In the genomic region with DNA sequence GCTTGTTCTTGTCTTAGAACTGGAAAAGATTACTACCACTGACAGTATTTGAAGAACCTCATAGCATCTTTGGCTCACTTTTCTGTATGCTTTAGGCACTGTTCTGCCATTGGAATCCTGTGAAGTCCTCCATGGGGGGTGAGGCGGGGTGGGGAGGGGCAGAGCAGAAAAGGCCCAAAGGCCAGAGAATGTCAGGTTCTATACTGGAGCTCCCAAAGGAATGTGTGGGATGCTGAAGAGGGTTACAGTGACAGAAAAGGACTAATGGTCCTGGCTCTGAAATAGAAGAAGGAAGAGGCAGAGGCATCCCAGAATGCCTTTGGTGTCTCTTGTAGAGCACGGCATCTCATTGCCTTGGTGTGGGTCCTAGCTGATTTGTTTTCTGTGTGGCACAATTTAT, we compare ENCODE assay signal across 36 cellular contexts.
A peak's percentile ranks its signal among the peaks of the same experiment; 100 is the strongest.
DNase-seq lines count a peak whose midpoint lies in the region; ATAC-seq and TF ChIP-seq lines count a peak whose summit lies in the region.
"Had no signal": no experiment of that assay in that cellular context is flagged by ENCODE, and none has a peak within 500 bp of the region (broad histone marks: within the 10 kb centered on the region; RNA-seq: fewer than 3 reads in every experiment).

No MANE protein-coding gene starts in this region.

- no peak overlapping the region for H3K9ac ChIP-seq in neural progenitor cell
- H3K9ac ChIP-seq: BLaER1 had no signal

- no peaks in the 10 kb centered on the region for H3K9me2 ChIP-seq in GM23338 (ENCODE audit: insufficient read depth)

- H3K4me3 ChIP-seq in GM23338 (no peak overlapping the region), neural progenitor cell (no peak overlapping the region)
- H3K4me3 ChIP-seq: BLaER1, dorsolateral prefrontal cortex, esophagus squamous epithelium, heart left ventricle, psoas muscle, thyroid gland had no signal

- H3K4me1 Mint-ChIP-seq in activated T-cell treated with anti-CD3 and anti-CD28 coated beads, Interleukin-2, amount 50 U/mL, for 72 hours (ENCODE audit: low read depth) = peaks cover 54% of the 10 kb centered on the region
- H3K4me1 Mint-ChIP-seq in GM23338 (peaks cover 34% of the 10 kb centered on the region), neural progenitor cell (peaks cover 12% of the 10 kb centered on the region)
- peaks cover 46% of the 10 kb centered on the region for H3K4me1 Mint-ChIP-seq in activated naive CD8-positive, alpha-beta T cell treated with anti-CD3 and anti-CD28 coated beads, Interleukin-2, amount 10 ng/mL, durations not matched to agents 7 days and 5 days

- POLR2A ChIA-PET in activated naive CD8-positive, alpha-beta T cell treated with anti-CD3 and anti-CD28 coated beads, Interleukin-2, amount 10 ng/mL, durations not matched to agents 7 days and 5 days (lab: Charles Lee) = interaction anchor here (0.6 to 0.9 kb wide), 3 partner anchors 10 to 120 kb away, joined by 3 read pairs; no protein-coding TSS in a partner anchor

- no peaks in the 10 kb centered on the region for H3K9me3 Mint-ChIP-seq in activated T-cell treated with anti-CD3 and anti-CD28 coated beads, Interleukin-2, amount 50 U/mL, for 72 hours
- H3K9me3 Mint-ChIP-seq in GM23338 (no peaks in the 10 kb centered on the region), neural progenitor cell (no peaks in the 10 kb centered on the region)
- H3K9me3 Mint-ChIP-seq in activated naive CD8-positive, alpha-beta T cell treated with anti-CD3 and anti-CD28 coated beads, Interleukin-2, amount 10 ng/mL, durations not matched to agents 7 days and 5 days = peaks cover 3% of the 10 kb centered on the region
- H3K9me3 Mint-ChIP-seq: T-helper 2 cell treated with Interferon-gamma antibody and Interleukin-4, amounts not matched to agents 5 μg/mL and 100 μg/mL, for 36 hours had no signal

- H3K4me3 Mint-ChIP-seq in activated T-cell treated with anti-CD3 and anti-CD28 coated beads, Interleukin-2, amount 50 U/mL, for 72 hours = no peak overlapping the region
- H3K4me3 Mint-ChIP-seq in GM23338 (no peak overlapping the region), neural progenitor cell (no peak overlapping the region)
- no peak overlapping the region for H3K4me3 Mint-ChIP-seq in activated naive CD8-positive, alpha-beta T cell treated with anti-CD3 and anti-CD28 coated beads, Interleukin-2, amount 10 ng/mL, durations not matched to agents 7 days and 5 days
- H3K4me3 Mint-ChIP-seq: T-helper 2 cell treated with Interferon-gamma antibody and Interleukin-4, amounts not matched to agents 5 μg/mL and 100 μg/mL, for 36 hours had no signal

- peaks cover 8 to 18% of the 10 kb centered on the region in 2 donors for H3K36me3 Mint-ChIP-seq in activated T-cell treated with anti-CD3 and anti-CD28 coated beads, Interleukin-2, amount 50 U/mL, for 72 hours (ENCODE audit: insufficient read depth in 2 of 2)
- H3K36me3 Mint-ChIP-seq in GM23338 (ENCODE audit: low read depth) (no peaks in the 10 kb centered on the region), neural progenitor cell (no peaks in the 10 kb centered on the region)
- H3K36me3 Mint-ChIP-seq in activated naive CD8-positive, alpha-beta T cell treated with anti-CD3 and anti-CD28 coated beads, Interleukin-2, amount 10 ng/mL, durations not matched to agents 7 days and 5 days = peaks cover 42% of the 10 kb centered on the region

- no peak for DNase-seq in activated T-cell treated with anti-CD3 and anti-CD28 coated beads, Interleukin-2, amount 50 U/mL, for 72 hours
- no peak for DNase-seq in activated T-cell treated with anti-CD3 and anti-CD28 coated beads for 4 hours
- DNase-seq in GM23338 (ENCODE audit: low spot score) = peak; percentile 52
- no peak for DNase-seq in activated naive CD8-positive, alpha-beta T cell treated with anti-CD3 and anti-CD28 coated beads, Interleukin-2, amount 10 ng/mL, durations not matched to agents 7 days and 5 days
- DNase-seq in neural progenitor cell (ENCODE audit: low spot score) = peak; percentile 18
- no peak for DNase-seq in ecto neural progenitor cell (ENCODE audit: low spot score)
- DNase-seq in NCI-H1105 (lab: John Stamatoyannopoulos, UW) = no peak
- DNase-seq: activated CD4-positive, alpha-beta T cell treated with anti-CD3 and anti-CD28 coated beads for 48 hours; activated CD8-positive, alpha-beta memory T cell treated with anti-CD3 and anti-CD28 coated beads, Interleukin-2, amount 50 U/mL, for 4 hours; activated effector memory CD4-positive, alpha-beta T cell treated with Interleukin-2 at 50 U/mL for 16 hours; amygdala; Calu3; DMS79; dorsolateral prefrontal cortex; esophagus squamous epithelium; foreskin keratinocyte; GDM1; heart left ventricle; left ventricle myocardium superior; MV-4-11; NCI-H1436 treated with DMSO at 0.1 percent for 48 hours; NCI-H2081 treated with DMSO at 0.1 percent for 48 hours; NCI-H345; NCI-H748 treated with DMSO at 0.1 percent for 48 hours; occipital lobe; psoas muscle; Right ventricle myocardium superior; stimulated activated CD8-positive, alpha-beta memory T cell treated with anti-CD3 and anti-CD28 coated beads, Interleukin-4, amount 100 ng/mL, for 48 hours; thyroid gland had no signal

- H2AFZ ChIP-seq in GM23338 (no peak overlapping the region), neural progenitor cell (replicated peaks) (no peak overlapping the region)

- peaks cover 50% of the 10 kb centered on the region for H3K79me2 ChIP-seq in GM23338 (replicated peaks; ENCODE audit: insufficient read depth)
- H3K79me2 ChIP-seq in neural progenitor cell (ENCODE audit: low read depth) = no peaks in the 10 kb centered on the region

- no peaks in the 10 kb centered on the region for H3K27me3 Mint-ChIP-seq in activated T-cell treated with anti-CD3 and anti-CD28 coated beads, Interleukin-2, amount 50 U/mL, for 72 hours (ENCODE audit: low read depth)
- H3K27me3 Mint-ChIP-seq in GM23338 (ENCODE audit: insufficient read depth, low read depth, poor library complexity) (peaks cover 2% of the 10 kb centered on the region), neural progenitor cell (ENCODE audit: insufficient read depth, low read depth) (no peaks in the 10 kb centered on the region)
- H3K27me3 Mint-ChIP-seq in activated naive CD8-positive, alpha-beta T cell treated with anti-CD3 and anti-CD28 coated beads, Interleukin-2, amount 10 ng/mL, durations not matched to agents 7 days and 5 days = no peaks in the 10 kb centered on the region

- H3K4me1 ChIP-seq in GM23338 (ENCODE audit: insufficient read depth) = peaks cover 47% of the 10 kb centered on the region
- no peaks in the 10 kb centered on the region for H3K4me1 ChIP-seq in neural progenitor cell

- H3F3A ChIP-seq in GM23338 (replicated peaks; ENCODE audit: low read depth) (no peaks in the 10 kb centered on the region; the same call in 1 of the 2 replicates), neural progenitor cell (ENCODE audit: low read depth) (no peaks in the 10 kb centered on the region)

- H3K36me3 ChIP-seq in GM23338 (ENCODE audit: insufficient read depth) (no peaks in the 10 kb centered on the region), neural progenitor cell (no peaks in the 10 kb centered on the region)
- H3K36me3 ChIP-seq: thyroid gland had no signal

- TF ChIP-seq CTCF in GM23338 (conservative IDR thresholded peaks at IDR 0.05; ENCODE audit: low read depth in 2 of 2) = no peak
- TF ChIP-seq CTCF in neural progenitor cell (IDR thresholded peaks at IDR 0.05) = no peak

- no peak overlapping the region for H3K4me2 ChIP-seq in GM23338
- H3K4me2 ChIP-seq in neural progenitor cell = no peak overlapping the region
- H3K4me2 ChIP-seq: BLaER1 had no signal

- peak overlapping the region; percentile 52 for H3K27ac Mint-ChIP-seq in activated T-cell treated with anti-CD3 and anti-CD28 coated beads, Interleukin-2, amount 50 U/mL, for 72 hours
- H3K27ac Mint-ChIP-seq in GM23338 (no peak overlapping the region), neural progenitor cell (no peak overlapping the region)
- peak overlapping the region; percentile 8 for H3K27ac Mint-ChIP-seq in activated naive CD8-positive, alpha-beta T cell treated with anti-CD3 and anti-CD28 coated beads, Interleukin-2, amount 10 ng/mL, durations not matched to agents 7 days and 5 days

- H3K27ac ChIP-seq in GM23338 (ENCODE audit: low read depth) (no peak overlapping the region), neural progenitor cell (no peak overlapping the region)
- H3K27ac ChIP-seq: BLaER1, esophagus squamous epithelium, foreskin keratinocyte, heart left ventricle, psoas muscle, thyroid gland, VCaP had no signal

- no peaks in the 10 kb centered on the region; the same call in none of the 2 replicates for H4K20me1 ChIP-seq in GM23338 (replicated peaks; ENCODE audit: insufficient read depth)
- no peaks in the 10 kb centered on the region for H4K20me1 ChIP-seq in neural progenitor cell (ENCODE audit: low read depth)

- no peaks in the 10 kb centered on the region for H3K9me3 ChIP-seq in neural progenitor cell (ENCODE audit: low read depth)
- H3K9me3 ChIP-seq: BLaER1, esophagus squamous epithelium, heart left ventricle, psoas muscle, thyroid gland had no signal

- ATAC-seq in activated T-cell treated with anti-CD3 and anti-CD28 coated beads, Interleukin-2, amount 50 U/mL, for 72 hours (replicated peaks in 1 of 2) = no peak
- ATAC-seq in GM23338 (peak; percentile 70), GM19328 (IDR thresholded peaks at IDR 0.05; ENCODE audit: unreplicated experiment) (no peak)
- ATAC-seq in activated naive CD8-positive, alpha-beta T cell treated with anti-CD3 and anti-CD28 coated beads, Interleukin-2, amount 10 ng/mL, durations not matched to agents 7 days and 5 days (ENCODE audit: low read depth) = no peak
- ATAC-seq: foreskin keratinocyte, heart left ventricle, HepG2, left ventricle myocardium superior, Panc1, psoas muscle, sciatic nerve had no signal

- H3K27me3 ChIP-seq in GM23338 (ENCODE audit: insufficient read depth) = no peaks in the 10 kb centered on the region
- no peaks in the 10 kb centered on the region for H3K27me3 ChIP-seq in neural progenitor cell
- H3K27me3 ChIP-seq: BLaER1, dorsolateral prefrontal cortex, esophagus squamous epithelium, foreskin keratinocyte, heart left ventricle, thyroid gland had no signal

TF ChIP-seq in GM23338, 12 proteins besides CTCF, POLR2A, EP300 and RAD21 (continues in another document):
- TF ChIP-seq EZH2phosphoT487 (IDR thresholded peaks at IDR 0.05; ENCODE audit: unreplicated experiment) = no peak
- TF ChIP-seq STAT1 (IDR thresholded peaks at IDR 0.05; ENCODE audit: unreplicated experiment) = no peak
- TF ChIP-seq, protein P1, sequence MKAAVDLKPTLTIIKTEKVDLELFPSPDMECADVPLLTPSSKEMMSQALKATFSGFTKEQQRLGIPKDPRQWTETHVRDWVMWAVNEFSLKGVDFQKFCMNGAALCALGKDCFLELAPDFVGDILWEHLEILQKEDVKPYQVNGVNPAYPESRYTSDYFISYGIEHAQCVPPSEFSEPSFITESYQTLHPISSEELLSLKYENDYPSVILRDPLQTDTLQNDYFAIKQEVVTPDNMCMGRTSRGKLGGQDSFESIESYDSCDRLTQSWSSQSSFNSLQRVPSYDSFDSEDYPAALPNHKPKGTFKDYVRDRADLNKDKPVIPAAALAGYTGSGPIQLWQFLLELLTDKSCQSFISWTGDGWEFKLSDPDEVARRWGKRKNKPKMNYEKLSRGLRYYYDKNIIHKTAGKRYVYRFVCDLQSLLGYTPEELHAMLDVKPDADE (IDR thresholded peaks at IDR 0.05) = no peak
- no peak for TF ChIP-seq NANOG (IDR thresholded peaks at IDR 0.05; ENCODE audit: borderline replicate concordance)

Comparison
In these comparisons a context has a peak if more than half of its experiments do, and no peak if none do; other contexts are left out.
1. DNase-seq: peak in GM23338 (single experiment) and neural progenitor cell (single experiment); none in activated T-cell treated with anti-CD3 and anti-CD28 coated beads, Interleukin-2, amount 50 U/mL, for 72 hours (0 of 2), activated T-cell treated with anti-CD3 and anti-CD28 coated beads for 4 hours (single experiment), activated naive CD8-positive, alpha-beta T cell treated with anti-CD3 and anti-CD28 coated beads, Interleukin-2, amount 10 ng/mL, durations not matched to agents 7 days and 5 days (single experiment), ecto neural progenitor cell (single experiment) and NCI-H1105 (single experiment).
2. H3K27ac Mint-ChIP-seq: peak in activated T-cell treated with anti-CD3 and anti-CD28 coated beads, Interleukin-2, amount 50 U/mL, for 72 hours (single experiment) and activated naive CD8-positive, alpha-beta T cell treated with anti-CD3 and anti-CD28 coated beads, Interleukin-2, amount 10 ng/mL, durations not matched to agents 7 days and 5 days (single experiment); none in GM23338 (single experiment) and neural progenitor cell (single experiment).